19 cellular contexts compared by ENCODE assay signal in the genomic region with DNA sequence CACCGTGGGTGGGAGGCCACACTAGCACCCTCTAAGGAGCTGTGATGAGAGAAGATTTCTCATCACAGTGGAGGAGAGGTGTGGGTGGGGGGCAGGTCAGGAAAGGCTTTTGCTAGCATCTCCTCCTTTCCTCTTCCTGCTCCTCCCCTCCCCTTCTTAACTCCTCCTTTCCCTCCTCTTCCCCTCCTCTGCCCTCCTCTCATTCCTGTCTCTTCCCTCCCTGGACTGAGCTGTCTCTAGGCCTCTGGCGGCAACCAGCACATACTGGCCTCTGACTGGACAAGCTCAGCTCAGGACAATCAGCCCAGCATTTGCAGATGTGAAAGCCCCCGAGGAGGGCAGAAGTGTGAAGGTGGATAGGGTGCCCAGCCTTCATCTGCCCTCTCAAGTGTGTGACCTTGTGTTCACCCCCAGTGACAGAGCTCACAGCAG. TPM values are rescaled to one million over a fixed set of nuclear protein-coding genes. Genes with fewer than 3 reads are reported as not detected.
DNase-seq lines count a peak whose midpoint lies in the region; ATAC-seq and TF ChIP-seq lines count a peak whose summit lies in the region.
"Had no signal": no experiment of that assay in that cellular context is flagged by ENCODE, and none has a peak within 500 bp of the region (broad histone marks: within the 10 kb centered on the region; RNA-seq: fewer than 3 reads in every experiment).

No MANE protein-coding gene starts in this region.

- H3K79me1 ChIP-seq in mesenchymal stem cell (replicated peaks; ENCODE audit: low read length, poor library complexity, severe bottlenecking), result no peaks in the 10 kb centered on the region

- H3K27me3 ChIP-seq in mesenchymal stem cell (ENCODE audit: control insufficient read depth in 1 of 2, insufficient read depth in 1 of 2, low read length in 2 of 2), result peaks cover 0 to 54% of the 10 kb centered on the region in 2 experiments
- no peaks in the 10 kb centered on the region for H3K27me3 ChIP-seq in thyroid gland
- H3K27me3 ChIP-seq: SJSA1 had no signal

- no peak for TF ChIP-seq CTCF in thyroid gland (IDR thresholded peaks at IDR 0.05)

- H3K36me3 ChIP-seq in mesenchymal stem cell (ENCODE audit: control insufficient read depth in 1 of 2, insufficient read depth in 2 of 2, low read depth in 1 of 2, low read length in 2 of 2) (no peaks in the 10 kb centered on the region), thyroid gland (no peaks in the 10 kb centered on the region)
- H3K36me3 ChIP-seq: adrenal gland, colonic mucosa, SJSA1, tibial nerve had no signal

- H4K8ac ChIP-seq in mesenchymal stem cell (ENCODE audit: low read length), result peak overlapping the region; percentile 16

- H3K9me3 ChIP-seq in mesenchymal stem cell (ENCODE audit: control insufficient read depth, low read length), result no peaks in the 10 kb centered on the region
- H3K9me3 ChIP-seq in thyroid gland, result no peaks in the 10 kb centered on the region
- H3K9me3 ChIP-seq: adrenal gland, Caco-2, colonic mucosa, SJSA1, tibial nerve had no signal

- no peak overlapping the region for H2BK5ac ChIP-seq in mesenchymal stem cell (ENCODE audit: low read depth, low read length, poor library complexity, severe bottlenecking)

- peaks cover 31% of the 10 kb centered on the region for H3K4me1 Mint-ChIP-seq in stimulated activated naive CD8-positive, alpha-beta T cell treated with anti-CD3 and anti-CD28 coated beads, Interleukin-15, amount 100 ng/mL, for 72 hours
- H3K4me1 Mint-ChIP-seq: naive thymus-derived CD8-positive, alpha-beta T cell had no signal

- no peak overlapping the region for H3K4me3 ChIP-seq in mesenchymal stem cell (ENCODE audit: insufficient read depth in 1 of 2, low read depth in 1 of 2, low read length in 2 of 2)
- H3K4me3 ChIP-seq in thyroid gland (replicated peaks in 1 of 3), result no peak overlapping the region
- H3K4me3 ChIP-seq: adrenal gland, colonic mucosa, SJSA1, tibial nerve had no signal

- in situ Hi-C loops in Caki2 (cut with HindIII; ENCODE audit: low pct_unique_long_range_greater_than_20kb, low sequenced_read_pairs), result no loop called here

- H2AK5ac ChIP-seq in mesenchymal stem cell (ENCODE audit: low read length, severe bottlenecking), result peak overlapping the region; percentile 66

- H3K27ac ChIP-seq in mesenchymal stem cell (ENCODE audit: low read length, poor library complexity, severe bottlenecking) (no peak overlapping the region), thyroid gland (no peak overlapping the region)
- H3K27ac ChIP-seq: adrenal gland, colonic mucosa, SJSA1, tibial nerve had no signal

- intact Hi-C loops in thyroid gland (cut with DNase I), result no loop called here

- H3K4me1 ChIP-seq in mesenchymal stem cell (ENCODE audit: control insufficient read depth, insufficient read depth, low read depth, low read length) (peaks cover 40% of the 10 kb centered on the region), thyroid gland (no peaks in the 10 kb centered on the region)
- H3K4me1 ChIP-seq: adrenal gland, Caco-2, colonic mucosa, tibial nerve had no signal

- no peak for ATAC-seq in stimulated activated naive CD8-positive, alpha-beta T cell treated with anti-CD3 and anti-CD28 coated beads, Interleukin-15, amount 100 ng/mL, for 72 hours
- ATAC-seq: activated T-helper 17 cell treated with anti-CD3 and anti-CD28 coated beads, Interleukin-2, amount 50 U/mL, for 72 hours; HepG2; naive thymus-derived CD8-positive, alpha-beta T cell had no signal

- peaks cover 70% of the 10 kb centered on the region for H3K27me3 Mint-ChIP-seq in stimulated activated naive CD8-positive, alpha-beta T cell treated with anti-CD3 and anti-CD28 coated beads, Interleukin-15, amount 100 ng/mL, for 72 hours

- H2BK120ac ChIP-seq in mesenchymal stem cell (ENCODE audit: low read depth, low read length), result no peak overlapping the region

- H2BK15ac ChIP-seq in mesenchymal stem cell (ENCODE audit: low read depth, poor library complexity, severe bottlenecking), result no peak overlapping the region

- no peak overlapping the region for H3K27ac Mint-ChIP-seq in stimulated activated naive CD8-positive, alpha-beta T cell treated with anti-CD3 and anti-CD28 coated beads, Interleukin-15, amount 100 ng/mL, for 72 hours
- H3K27ac Mint-ChIP-seq: activated T-helper 17 cell treated with anti-CD3 and anti-CD28 coated beads, Interleukin-2, amount 50 U/mL, for 72 hours; naive thymus-derived CD8-positive, alpha-beta T cell had no signal

- WGBS in mesenchymal stem cell, result 19% methylated on average over 2 of the region's 3 CpGs
- WGBS in thyroid gland, 2 donors, result 31 to 37% methylated on average over 3 of the region's 3 CpGs

- H4K91ac ChIP-seq in mesenchymal stem cell (ENCODE audit: low read length), result no peak overlapping the region

- DNase-seq in Caki2 (ENCODE audit: low read depth) (peak; percentile 89), HT-29 (ENCODE audit: low spot score) (peak; percentile 19), astrocyte of the hippocampus (ENCODE audit: low read depth, low spot score) (peak; percentile 51), mesenchymal stem cell (no peak), GDM1 (lab: John Stamatoyannopoulos, UW) (no peak), T-helper 2 cell (no peak), thyroid gland (no peak)
- no peak for DNase-seq in stimulated activated naive CD8-positive, alpha-beta T cell treated with anti-CD3 and anti-CD28 coated beads, Interleukin-15, amount 100 ng/mL, for 72 hours
- DNase-seq: adrenal gland; Caco-2; colonic mucosa; naive thymus-derived CD8-positive, alpha-beta T cell; NCI-H1092 treated with DMSO at 0.1 percent for 48 hours; stimulated activated CD4-positive, alpha-beta T cell treated with anti-CD3 and anti-CD28 coated beads, Interleukin-2, amount 100 ng/mL, for 24 hours had no signal

- H3K4me3 Mint-ChIP-seq in stimulated activated naive CD8-positive, alpha-beta T cell treated with anti-CD3 and anti-CD28 coated beads, Interleukin-15, amount 100 ng/mL, for 72 hours, result no peak overlapping the region
- H3K4me3 Mint-ChIP-seq: activated T-helper 17 cell treated with anti-CD3 and anti-CD28 coated beads, Interleukin-2, amount 50 U/mL, for 72 hours; naive thymus-derived CD8-positive, alpha-beta T cell had no signal

- no peak overlapping the region for H3K4ac ChIP-seq in mesenchymal stem cell (ENCODE audit: low read depth in 1 of 2, low read length in 2 of 2)

- no peak for TF ChIP-seq POLR2A in thyroid gland (IDR thresholded peaks at IDR 0.05)

- H3K14ac ChIP-seq in mesenchymal stem cell (ENCODE audit: low read length in 2 of 2), result no peak overlapping the region

- no peak overlapping the region for H3K23ac ChIP-seq in mesenchymal stem cell (ENCODE audit: low read length in 2 of 2)

- no peak overlapping the region for H3K18ac ChIP-seq in mesenchymal stem cell (ENCODE audit: low read depth in 1 of 2, low read length in 2 of 2)

- peak overlapping the region; percentile 29 for H2AFZ ChIP-seq in mesenchymal stem cell (ENCODE audit: low read depth, low read length)

- H2BK12ac ChIP-seq in mesenchymal stem cell (ENCODE audit: low read length in 2 of 2), result no peak overlapping the region

- H3K9ac ChIP-seq in mesenchymal stem cell (ENCODE audit: low read length), result no peak overlapping the region

- H3K4me2 ChIP-seq in mesenchymal stem cell (ENCODE audit: low read length, poor library complexity, severe bottlenecking), result no peak overlapping the region

- H3K9me3 Mint-ChIP-seq in stimulated activated naive CD8-positive, alpha-beta T cell treated with anti-CD3 and anti-CD28 coated beads, Interleukin-15, amount 100 ng/mL, for 72 hours, result no peaks in the 10 kb centered on the region
- H3K9me3 Mint-ChIP-seq: activated T-helper 17 cell treated with anti-CD3 and anti-CD28 coated beads, Interleukin-2, amount 50 U/mL, for 72 hours; naive thymus-derived CD8-positive, alpha-beta T cell had no signal

RNA-seq across cellular contexts. Expression of a gene that starts 19.0 kb away (rescaled TPM):
- 4.0 and 6.9 TPM in 2 replicates for total RNA-seq in Caki2 (2014; rRNA removed; shearing (Covaris generic); ENCODE audit: low replicate concordance)
- not detected in 2 replicates for total RNA-seq in HT-29 (2014; rRNA removed; shearing (Covaris generic))
- not detected for polyA plus RNA-seq in mesenchymal stem cell (2013, experiment 1 of 2)
- not detected for polyA plus RNA-seq in mesenchymal stem cell (2013, experiment 2 of 2)
- not detected for total RNA-seq in thyroid gland
- total RNA-seq: adrenal gland; Caco-2; colonic mucosa; HepG2; liver; naive thymus-derived CD8-positive, alpha-beta T cell; SJSA1; tibial nerve had no signal
- polyA plus RNA-seq: adrenal gland; HepG2; liver; naive thymus-derived CD8-positive, alpha-beta T cell had no signal

RNA-seq across cellular contexts. Expression of a gene that starts 30.5 kb away (rescaled TPM):
- 49.9 and 72.7 TPM in 2 replicates for total RNA-seq in Caki2 (2014; rRNA removed; shearing (Covaris generic); ENCODE audit: low replicate concordance)
- total RNA-seq in HT-29 (2014; rRNA removed; shearing (Covaris generic)), result 65.6 and 92.3 TPM in 2 replicates
- 57.8 TPM for polyA plus RNA-seq in mesenchymal stem cell (2013, experiment 1 of 2)
- 57.0 TPM for polyA plus RNA-seq in mesenchymal stem cell (2013, experiment 2 of 2)
- total RNA-seq in thyroid gland, result 10 to 100 TPM; 28.5 to 38.9 (median 32.4) TPM

Comparison
In these comparisons a context has a peak if more than half of its experiments do, and no peak if none do; other contexts are left out.
1. DNase-seq: peak in Caki2 (single experiment), HT-29 (single experiment) and astrocyte of the hippocampus (single experiment); none in mesenchymal stem cell (single experiment), stimulated activated naive CD8-positive, alpha-beta T cell treated with anti-CD3 and anti-CD28 coated beads, Interleukin-15, amount 100 ng/mL, for 72 hours (0 of 2), GDM1 (single experiment), T-helper 2 cell (0 of 5) and thyroid gland (0 of 2).